ENCODE assay signal across 14 cellular contexts in the genomic region with DNA sequence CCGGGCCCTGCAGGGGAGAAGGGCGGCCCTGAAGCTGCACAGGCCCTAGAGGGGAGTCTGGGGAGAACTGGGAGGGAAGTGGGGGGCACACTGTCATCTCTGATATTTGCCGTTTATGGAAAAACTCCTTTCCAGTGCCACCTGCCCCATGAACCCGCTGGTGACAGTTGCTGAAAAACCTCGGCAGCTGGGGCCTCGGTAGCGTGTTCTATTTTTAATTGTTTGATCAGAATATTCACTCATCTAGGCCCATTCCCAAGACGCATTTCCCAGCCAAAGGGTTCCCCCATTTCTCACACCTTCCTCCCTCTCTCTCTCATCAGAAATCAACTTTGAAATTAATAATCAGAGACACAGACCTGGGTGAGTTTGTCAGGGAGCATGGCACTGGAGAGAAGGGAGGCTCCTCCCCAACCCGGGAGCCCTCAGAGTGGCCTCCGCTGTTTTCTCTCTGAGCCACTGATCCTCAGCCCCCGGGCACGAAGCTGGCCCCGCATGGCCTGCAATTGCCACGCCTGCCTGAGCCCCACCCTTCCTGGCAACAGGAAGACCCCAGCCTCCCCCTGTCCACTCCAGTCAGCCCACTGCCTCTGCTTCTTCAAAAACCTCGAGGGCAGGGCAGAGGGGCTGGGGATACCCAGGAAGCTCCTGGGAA.
DNase-seq lines count a peak whose midpoint lies in the region; ATAC-seq and TF ChIP-seq lines count a peak whose summit lies in the region.
"Had no signal": no experiment of that assay in that cellular context is flagged by ENCODE, and none has a peak within 500 bp of the region (broad histone marks: within the 10 kb centered on the region; RNA-seq: fewer than 3 reads in every experiment).

No MANE protein-coding gene starts in this region.

- dilution Hi-C loops in mammary epithelial cell (cut with HindIII; ENCODE audit: low sequenced_read_pairs) = no loop called here

- no peak overlapping the region for H3K4me3 ChIP-seq in breast epithelium
- H3K4me3 ChIP-seq in mammary epithelial cell (replicated peaks in 1 of 3; ENCODE audit: insufficient read depth in 1 of 3, low read depth in 2 of 3, low read length in 3 of 3) = no peak overlapping the region
- no peak overlapping the region for H3K4me3 ChIP-seq in right cardiac atrium (ENCODE audit: low read length)
- H3K4me3 ChIP-seq in ovary = no peak overlapping the region
- no peak overlapping the region for H3K4me3 ChIP-seq in upper lobe of right lung
- no peak overlapping the region for H3K4me3 ChIP-seq in coronary artery

- H4K20me1 ChIP-seq in mammary epithelial cell (ENCODE audit: insufficient read depth, low read length) = no peaks in the 10 kb centered on the region

- in situ Hi-C loops in mammary epithelial cell (cut with MboI; ENCODE audit: low sequenced_read_pairs in 2 of 2) = loop anchor here in 1 of 2 donors (25.0 kb wide), 1 partner anchor 177 kb away; no protein-coding TSS in a partner anchor

- no peak for TF ChIP-seq POLR2A in breast epithelium (IDR thresholded peaks at IDR 0.05)
- no peak for TF ChIP-seq POLR2A in ovary (IDR thresholded peaks at IDR 0.05)

- no peak overlapping the region for H3K9ac ChIP-seq in mammary epithelial cell (ENCODE audit: insufficient read depth, low read length)

- no peaks in the 10 kb centered on the region for H3K9me3 ChIP-seq in breast epithelium
- H3K9me3 ChIP-seq in mammary epithelial cell (replicated peaks; ENCODE audit: insufficient read depth, low read length) = no peaks in the 10 kb centered on the region
- H3K9me3 ChIP-seq in right cardiac atrium (ENCODE audit: control insufficient read depth, low read length) = no peaks in the 10 kb centered on the region
- no peaks in the 10 kb centered on the region for H3K9me3 ChIP-seq in ovary
- no peaks in the 10 kb centered on the region for H3K9me3 ChIP-seq in upper lobe of right lung

- H3K79me2 ChIP-seq in mammary epithelial cell (ENCODE audit: insufficient read depth, low read length) = peaks cover 10% of the 10 kb centered on the region

- H3K4me2 ChIP-seq in mammary epithelial cell (ENCODE audit: insufficient read depth, low read depth, low read length) = no peak overlapping the region

- BruUV-seq in mammary epithelial cell (replicated peaks; lab: Mats Ljungman, UMichigan) = no TSS peak

- intact Hi-C loops in breast epithelium (cut with DNase I; ENCODE audit: low total_unique reads) = no loop called here
- intact Hi-C loops in mammary epithelial cell (cut with micrococcal nuclease) = no loop called here
- intact Hi-C loops in right cardiac atrium (cut with DNase I) = loop anchor here in 2 of 4 donors (5.0 to 10.0 kb wide), 3 partner anchors 109 to 179 kb away; partner anchors contain the start of gene CASZ1 (in 2 of the 2)
- intact Hi-C loops in ovary (cut with DNase I) = loop anchor here in 1 of 4 donors (10.0 kb wide), 1 partner anchor 151 kb away; no protein-coding TSS in a partner anchor
- intact Hi-C loops in upper lobe of right lung (cut with DNase I) = no loop called here

- 91% methylated on average over 14 of the region's 15 CpGs for WGBS in mammary epithelial cell (ENCODE audit: low coverage, missing lambda C conversion rate)
- WGBS in right cardiac atrium = 61% methylated on average over 15 of the region's 15 CpGs
- WGBS in ovary, 3 donors = 72 to 81% (median 73%) methylated on average over 15 of the region's 15 CpGs

- no peak overlapping the region for H2AFZ ChIP-seq in mammary epithelial cell (ENCODE audit: low read depth, low read length)

- H3K4me1 ChIP-seq in breast epithelium = peaks cover 4 to 26% of the 10 kb centered on the region in 2 donors
- H3K4me1 ChIP-seq in mammary epithelial cell (ENCODE audit: insufficient read depth, low read length) = peaks cover 7% of the 10 kb centered on the region
- peaks cover 50% of the 10 kb centered on the region for H3K4me1 ChIP-seq in right cardiac atrium (ENCODE audit: control insufficient read depth, insufficient read depth, low read length)
- H3K4me1 ChIP-seq in ovary (ENCODE audit: insufficient read depth) = peaks cover 29% of the 10 kb centered on the region
- H3K4me1 ChIP-seq in upper lobe of right lung = peaks cover 81% of the 10 kb centered on the region

- TF ChIP-seq CTCF in breast epithelium (IDR thresholded peaks at IDR 0.05) = no peak
- TF ChIP-seq CTCF in mammary epithelial cell (conservative IDR thresholded peaks at IDR 0.05 in 1 of 2, IDR thresholded peaks at IDR 0.05 in 1 of 2; ENCODE audit: extremely low read depth in 1 of 2, insufficient read depth in 1 of 2, low read depth in 1 of 2, low read length in 2 of 2) = no peak
- no peak for TF ChIP-seq CTCF in ovary (IDR thresholded peaks at IDR 0.05)
- no peak for TF ChIP-seq CTCF in upper lobe of right lung (IDR thresholded peaks at IDR 0.05)
- TF ChIP-seq CTCF in coronary artery (IDR thresholded peaks at IDR 0.05) = no peak

- H3K27ac ChIP-seq in breast epithelium = peak overlapping the region; percentile 73
- no peak overlapping the region for H3K27ac ChIP-seq in mammary epithelial cell (ENCODE audit: insufficient read depth, low read depth, low read length)
- peak overlapping the region; percentile 89 for H3K27ac ChIP-seq in right cardiac atrium (ENCODE audit: low read length)
- H3K27ac ChIP-seq in ovary = peak overlapping the region; percentile 47 to 80
- H3K27ac ChIP-seq in upper lobe of right lung = peak overlapping the region; percentile 77
- H3K27ac ChIP-seq in coronary artery = no peak overlapping the region

- H3K27me3 ChIP-seq in breast epithelium (no peaks in the 10 kb centered on the region), mammary epithelial cell (ENCODE audit: insufficient read depth, low read length) (no peaks in the 10 kb centered on the region), right cardiac atrium (ENCODE audit: control insufficient read depth, insufficient read depth) (no peaks in the 10 kb centered on the region), ovary (no peaks in the 10 kb centered on the region), upper lobe of right lung (no peaks in the 10 kb centered on the region)

- no peak for TF ChIP-seq EP300 in ovary (IDR thresholded peaks at IDR 0.05)

- DNase-seq in breast epithelium (ENCODE audit: low spot score in 2 of 2) (no peak), mammary epithelial cell (no peak), right cardiac atrium (no peak), ovary (peak in 1 of 5 donors; percentile 44), upper lobe of right lung (no peak), coronary artery (ENCODE audit: low spot score) (no peak), NK-92 (lab: John Stamatoyannopoulos, UW; ENCODE audit: unreplicated experiment) (no peak)
- DNase-seq: activated CD4-positive, alpha-beta T cell treated with anti-CD3 and anti-CD28 coated beads for 1 hour; H7; NCI-H1930; NCI-H526 treated with DMSO at 0.1 percent for 48 hours; nephron progenitor cell; T-helper 17 cell had no signal

- ATAC-seq in right cardiac atrium (no peak), upper lobe of right lung (no peak), GM21390 (IDR thresholded peaks at IDR 0.05; ENCODE audit: unreplicated experiment) (no peak)
- ATAC-seq: T-helper 17 cell had no signal

- H3K36me3 ChIP-seq in breast epithelium (no peaks in the 10 kb centered on the region), mammary epithelial cell (ENCODE audit: insufficient read depth, low read length) (no peaks in the 10 kb centered on the region), ovary (no peaks in the 10 kb centered on the region), upper lobe of right lung (no peaks in the 10 kb centered on the region)

- CTCF ChIA-PET in mammary epithelial cell (lab: Charles Lee; ENCODE audit: low non-redundant PET) = no interaction called here

Comparison
In these comparisons a context has a peak if more than half of its experiments do, and no peak if none do; other contexts are left out.
1. H3K27ac ChIP-seq: peak in breast epithelium (2 of 2), right cardiac atrium (single experiment), ovary (2 of 2) and upper lobe of right lung (single experiment); none in mammary epithelial cell (single experiment) and coronary artery (0 of 2).